ENCODE assay signal across 8 cellular contexts in genomic region chr13:52070929-52071523, GRCh38. TPM values are rescaled to one million over a fixed set of nuclear protein-coding genes. Genes with fewer than 3 reads are reported as not detected.
A peak's percentile ranks its signal among the peaks of the same experiment; 100 is the strongest.
DNase-seq lines count a peak whose midpoint lies in the region; ATAC-seq lines count a peak whose summit lies in the region.

No MANE protein-coding gene starts in this region.

- DNase-seq in NCI-H146 (lab: John Stamatoyannopoulos, UW) = peak; percentile 0
- no peak for DNase-seq in NCI-H146 treated with DMSO at 0.1 percent for 48 hours (lab: John Stamatoyannopoulos, UW; ENCODE audit: unreplicated experiment)
- peak; percentile 18 for DNase-seq in MV-4-11 (lab: John Stamatoyannopoulos, UW)
- peak; percentile 10 for DNase-seq in activated naive CD8-positive, alpha-beta T cell treated with anti-CD3 and anti-CD28 coated beads, Interleukin-2, amount 50 U/mL, for 24 hours
- peak; percentile 49 for DNase-seq in myocyte (ENCODE audit: low read depth)
- DNase-seq in T1000 (lab: John Stamatoyannopoulos, UW) = no peak
- DNase-seq in ACHN = no peak

- H3K9me3 Mint-ChIP-seq in activated naive CD8-positive, alpha-beta T cell treated with anti-CD3 and anti-CD28 coated beads, Interleukin-2, amount 50 U/mL, for 24 hours = peaks cover 14% of the 10 kb centered on the region

- ATAC-seq in activated naive CD8-positive, alpha-beta T cell treated with anti-CD3 and anti-CD28 coated beads, Interleukin-2, amount 50 U/mL, for 24 hours = peak; percentile 49
- no peak for ATAC-seq in GM21737 (IDR thresholded peaks at IDR 0.05; ENCODE audit: unreplicated experiment)

- in situ Hi-C loops in ACHN (cut with HindIII; ENCODE audit: low pct_ligation_motif_present, low pct_unique_long_range_greater_than_20kb, low sequenced_read_pairs) = no loop called here

- no peak overlapping the region for H3K27ac Mint-ChIP-seq in activated naive CD8-positive, alpha-beta T cell treated with anti-CD3 and anti-CD28 coated beads, Interleukin-2, amount 50 U/mL, for 24 hours

- H3K4me3 Mint-ChIP-seq in activated naive CD8-positive, alpha-beta T cell treated with anti-CD3 and anti-CD28 coated beads, Interleukin-2, amount 50 U/mL, for 24 hours = no peak overlapping the region

- H3K27me3 Mint-ChIP-seq in activated naive CD8-positive, alpha-beta T cell treated with anti-CD3 and anti-CD28 coated beads, Interleukin-2, amount 50 U/mL, for 24 hours = peaks cover 26% of the 10 kb centered on the region

- peaks cover 9% of the 10 kb centered on the region for H3K36me3 Mint-ChIP-seq in activated naive CD8-positive, alpha-beta T cell treated with anti-CD3 and anti-CD28 coated beads, Interleukin-2, amount 50 U/mL, for 24 hours (ENCODE audit: low read depth)

- H3K4me1 Mint-ChIP-seq in activated naive CD8-positive, alpha-beta T cell treated with anti-CD3 and anti-CD28 coated beads, Interleukin-2, amount 50 U/mL, for 24 hours = peaks cover 10% of the 10 kb centered on the region

RNA-seq across cellular contexts. Expression of gene UTP14C, which starts 46.5 kb away (rescaled TPM):
- 17.2 and 17.3 TPM in 2 replicates for total RNA-seq in myocyte
- polyA plus RNA-seq in myocyte (2012) = 9.2 TPM

RNA-seq across cellular contexts. Expression of gene NEK5, which starts 57.8 kb away (rescaled TPM):
- total RNA-seq in myocyte = 0.16 TPM in 1 of 2 replicates, not detected in the other
- 0.19 TPM for polyA plus RNA-seq in myocyte (2012)

RNA-seq across cellular contexts. Expression of gene ALG11, which starts 58.8 kb away (rescaled TPM):
- total RNA-seq in myocyte = 27.7 and 36.3 TPM in 2 replicates
- 12.9 TPM for polyA plus RNA-seq in myocyte (2012)

RNA-seq across cellular contexts. Expression of gene ATP7B, which starts 59.8 kb away (rescaled TPM):
- total RNA-seq in myocyte = 2.1 and 3.3 TPM in 2 replicates
- polyA plus RNA-seq in myocyte (2012) = 3.3 TPM

Comparison
In these comparisons a context has a peak if more than half of its experiments do, and no peak if none do; other contexts are left out.
1. DNase-seq: peak in NCI-H146 (single experiment), MV-4-11 (single experiment), activated naive CD8-positive, alpha-beta T cell treated with anti-CD3 and anti-CD28 coated beads, Interleukin-2, amount 50 U/mL, for 24 hours (single experiment) and myocyte (single experiment); none in NCI-H146 treated with DMSO at 0.1 percent for 48 hours (single experiment), T1000 (single experiment) and ACHN (single experiment).